In the genomic region with DNA sequence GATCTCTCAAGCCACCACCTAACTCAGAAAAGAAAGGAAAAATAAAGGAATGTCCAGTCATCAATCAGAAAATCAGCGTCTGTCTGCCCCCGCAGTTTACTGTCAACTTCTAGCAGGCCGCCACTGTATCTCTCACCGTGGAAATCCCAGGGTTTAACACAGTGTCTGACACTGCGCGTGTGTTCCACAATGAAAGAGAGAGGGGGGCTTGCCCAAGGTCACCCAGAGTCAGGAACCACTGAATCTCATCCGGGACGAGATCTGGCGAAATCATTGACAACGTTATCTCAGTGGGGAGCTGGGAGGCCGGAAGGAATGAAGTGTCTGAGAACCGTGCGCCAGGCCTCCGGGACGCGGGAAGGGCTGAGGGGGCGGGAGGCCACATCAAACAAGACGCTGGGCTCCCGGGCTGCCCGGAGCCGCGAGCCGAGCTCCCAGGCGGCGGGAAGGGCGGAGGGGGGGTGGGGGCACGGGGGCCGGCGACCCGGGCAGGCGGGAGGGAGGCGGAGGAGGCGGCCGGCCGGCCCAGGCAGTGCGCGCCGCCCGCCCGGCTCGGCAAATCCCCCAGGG, we compare ENCODE assay signal across 8 cellular contexts. TPM values are rescaled to one million over a fixed set of nuclear protein-coding genes. Genes with fewer than 3 reads are reported as not detected.
A peak's percentile ranks its signal among the peaks of the same experiment; 100 is the strongest.
DNase-seq lines count a peak whose midpoint lies in the region; ATAC-seq and TF ChIP-seq lines count a peak whose summit lies in the region.

No MANE protein-coding gene starts in this region.

- TF ChIP-seq CTCF in AG04449 (IDR thresholded peaks at IDR 0.05; ENCODE audit: insufficient read depth, low read length, missing control alignments): no peak
- no peak for TF ChIP-seq CTCF in colonic mucosa (IDR thresholded peaks at IDR 0.05)
- TF ChIP-seq CTCF in lower lobe of right lung (IDR thresholded peaks at IDR 0.05): no peak

- H3K27ac Mint-ChIP-seq in stimulated activated naive CD8-positive, alpha-beta T cell treated with anti-CD3 and anti-CD28 coated beads, Interleukin-15, Interleukin-2, amounts not matched to agents 100 ng/mL and 50 ng/mL, for 24 hours: peak overlapping the region; percentile 67

- H3K36me3 ChIP-seq in SJCRH30: no peaks in the 10 kb centered on the region
- no peaks in the 10 kb centered on the region for H3K36me3 ChIP-seq in colonic mucosa
- H3K36me3 ChIP-seq in lower lobe of right lung: no peaks in the 10 kb centered on the region

- DNase-seq in AG04449 (ENCODE audit: low read depth, low spot score) (no peak), GOT3 (lab: John Stamatoyannopoulos, UW) (peak; percentile 31), SJCRH30 (peak; percentile 60 to 71), colonic mucosa (peak; percentile 57), lower lobe of right lung (peak; percentile 68), AML-193 (lab: John Stamatoyannopoulos, UW) (no peak), D341Med (ENCODE audit: low spot score) (no peak)

- peak overlapping the region; percentile 73 for H3K4me3 Mint-ChIP-seq in stimulated activated naive CD8-positive, alpha-beta T cell treated with anti-CD3 and anti-CD28 coated beads, Interleukin-15, Interleukin-2, amounts not matched to agents 100 ng/mL and 50 ng/mL, for 24 hours

- H3K27me3 Mint-ChIP-seq in stimulated activated naive CD8-positive, alpha-beta T cell treated with anti-CD3 and anti-CD28 coated beads, Interleukin-15, Interleukin-2, amounts not matched to agents 100 ng/mL and 50 ng/mL, for 24 hours: peaks cover 68% of the 10 kb centered on the region

- H3K9me3 ChIP-seq in SJCRH30 (replicated peaks) (no peaks in the 10 kb centered on the region), colonic mucosa (no peaks in the 10 kb centered on the region), lower lobe of right lung (no peaks in the 10 kb centered on the region)

- H3K4me3 ChIP-seq in AG04449 (ENCODE audit: low read depth, low read length) (peak overlapping the region; percentile 45), SJCRH30 (peak overlapping the region; percentile 55), colonic mucosa (no peak overlapping the region), lower lobe of right lung (peak overlapping the region; percentile 45)

- CTCF ChIA-PET in AG04449 (lab: Yijun Ruan, JAX): interaction anchor here (0.9 to 9.1 kb wide), 4 partner anchors 24 to 352 kb away, joined by 3 to 100 read pairs (median 12); no protein-coding TSS in a partner anchor

- H3K27me3 ChIP-seq in SJCRH30 (no peaks in the 10 kb centered on the region), colonic mucosa (no peaks in the 10 kb centered on the region), lower lobe of right lung (ENCODE audit: low read depth) (peaks cover under 1% of the 10 kb centered on the region)

- intact Hi-C loops in colonic mucosa (cut with DNase I) (loop anchor here (10.0 kb wide), 3 partner anchors 59 to 249 kb away; no protein-coding TSS in a partner anchor), lower lobe of right lung (cut with DNase I) (loop anchor here (10.0 kb wide), 1 partner anchor 349 kb away; no protein-coding TSS in a partner anchor)

- no peak for ATAC-seq in lower lobe of right lung

- POLR2A ChIA-PET in AG04449 (lab: Yijun Ruan, JAX): interaction anchor here (0.5 to 1.6 kb wide), 3 partner anchors 9 to 223 kb away, joined by 3 to 8 read pairs (median 3); no protein-coding TSS in a partner anchor

- peaks cover 46% of the 10 kb centered on the region for H3K4me1 ChIP-seq in SJCRH30
- H3K4me1 ChIP-seq in colonic mucosa: peaks cover 6% of the 10 kb centered on the region
- H3K4me1 ChIP-seq in lower lobe of right lung: peaks cover 53% of the 10 kb centered on the region

- H3K9ac ChIP-seq in colonic mucosa (ENCODE audit: low read depth in 2 of 2, low read length in 2 of 2): peak overlapping the region; percentile 67 to 81

- no peaks in the 10 kb centered on the region for H3K36me3 Mint-ChIP-seq in stimulated activated naive CD8-positive, alpha-beta T cell treated with anti-CD3 and anti-CD28 coated beads, Interleukin-15, Interleukin-2, amounts not matched to agents 100 ng/mL and 50 ng/mL, for 24 hours (ENCODE audit: low read depth)

- peaks cover 63% of the 10 kb centered on the region for H3K4me1 Mint-ChIP-seq in stimulated activated naive CD8-positive, alpha-beta T cell treated with anti-CD3 and anti-CD28 coated beads, Interleukin-15, Interleukin-2, amounts not matched to agents 100 ng/mL and 50 ng/mL, for 24 hours (ENCODE audit: low read depth)

- peak overlapping the region; percentile 76 for H3K27ac ChIP-seq in SJCRH30
- peak overlapping the region; percentile 55 for H3K27ac ChIP-seq in colonic mucosa
- H3K27ac ChIP-seq in lower lobe of right lung: peak overlapping the region; percentile 78

- H3K9me3 Mint-ChIP-seq in stimulated activated naive CD8-positive, alpha-beta T cell treated with anti-CD3 and anti-CD28 coated beads, Interleukin-15, Interleukin-2, amounts not matched to agents 100 ng/mL and 50 ng/mL, for 24 hours: no peaks in the 10 kb centered on the region

RNA-seq across cellular contexts. Expression of a gene that starts 2.2 kb away (rescaled TPM):
- total RNA-seq in SJCRH30 (2014; rRNA removed; shearing (Covaris generic)): 18.7 and 21.6 TPM in 2 replicates
- total RNA-seq in colonic mucosa: 100 to 1,000 TPM; 102 TPM
- 29.5 TPM for total RNA-seq in lower lobe of right lung

Comparison
In these comparisons a context has a peak if more than half of its experiments do, and no peak if none do; other contexts are left out.
1. DNase-seq: peak in GOT3 (single experiment), SJCRH30 (2 of 2), colonic mucosa (single experiment) and lower lobe of right lung (single experiment); none in AG04449 (single experiment), AML-193 (0 of 2) and D341Med (single experiment).
2. Peak in every context shown above with its lines, with median percentiles within 50 percentile points of each other: H3K27ac ChIP-seq.